ENCODE assay signal across 8 cellular contexts in the genomic region with DNA sequence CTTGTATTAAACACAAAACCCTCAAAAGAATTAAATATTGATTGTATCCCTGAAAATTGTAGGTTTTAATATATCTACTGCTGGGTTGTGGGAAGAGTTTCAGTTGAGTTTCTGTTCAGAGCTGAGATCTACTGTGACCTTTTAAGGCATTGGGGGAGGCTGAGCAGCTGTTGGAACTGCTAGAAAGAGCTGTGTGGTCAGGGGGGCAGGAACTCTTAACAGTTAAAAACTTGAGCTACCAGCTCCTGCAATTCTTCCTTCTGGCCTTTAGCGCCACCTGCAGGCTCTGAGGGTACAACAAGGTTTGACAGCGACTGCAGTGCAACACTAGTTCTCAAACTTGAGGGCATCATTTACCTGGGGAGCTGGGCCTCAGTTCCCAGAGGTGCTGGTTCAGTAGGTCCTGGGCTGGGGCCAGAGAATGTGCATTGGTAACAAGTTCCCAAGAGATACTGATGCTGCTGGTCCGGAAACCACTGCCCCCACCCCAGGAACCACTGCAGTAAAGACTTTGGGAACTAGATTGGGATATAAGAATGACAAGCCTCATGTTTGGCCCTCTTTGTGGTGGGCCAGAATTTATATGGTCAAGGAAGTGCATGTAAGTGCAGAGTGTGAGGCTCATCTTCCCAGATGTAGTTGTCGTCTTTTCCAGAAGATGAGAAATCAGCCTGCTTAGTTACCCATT. TPM values are rescaled to one million over a fixed set of nuclear protein-coding genes. Genes with fewer than 3 reads are reported as not detected.
DNase-seq lines count a peak whose midpoint lies in the region; ATAC-seq and TF ChIP-seq lines count a peak whose summit lies in the region.

No MANE protein-coding gene starts in this region.

- H3K27ac ChIP-seq in VCaP: no peak overlapping the region
- H3K27ac ChIP-seq in mammary epithelial cell (ENCODE audit: insufficient read depth, low read depth, low read length): no peak overlapping the region

- peak; percentile 87 for TF ChIP-seq CTCF in VCaP (conservative IDR thresholded peaks at IDR 0.05)
- TF ChIP-seq CTCF in mammary epithelial cell (conservative IDR thresholded peaks at IDR 0.05 in 1 of 2, IDR thresholded peaks at IDR 0.05 in 1 of 2; ENCODE audit: extremely low read depth in 1 of 2, insufficient read depth in 1 of 2, low read depth in 1 of 2, low read length in 2 of 2): peak; percentile 86 to 93

- ATAC-seq in GM18868 (IDR thresholded peaks at IDR 0.05; ENCODE audit: unreplicated experiment) (peak; percentile 44), HG03108 (IDR thresholded peaks at IDR 0.05; ENCODE audit: unreplicated experiment) (peak; percentile 37)

- in situ Hi-C loops in mammary epithelial cell (cut with MboI; ENCODE audit: low sequenced_read_pairs in 2 of 2): loop anchor here in 1 of 2 donors (25.0 kb wide), 1 partner anchor 925 kb away; a partner anchor contains a TSS

- DNase-seq in AG08395 (ENCODE audit: low spot score): peak; percentile 78
- DNase-seq in NCI-H2196 (lab: John Stamatoyannopoulos, UW; ENCODE audit: unreplicated experiment): peak; percentile 87
- peak; percentile 65 for DNase-seq in mammary epithelial cell
- peak; percentile 95 for DNase-seq in inferior parietal cortex (ENCODE audit: extremely low spot score)
- DNase-seq in stimulated activated CD4-positive, alpha-beta T cell treated with anti-CD3 and anti-CD28 coated beads, Interleukin-15, amount 100 ng/mL, for 24 hours: peak; percentile 95

- dilution Hi-C loops in mammary epithelial cell (cut with HindIII; ENCODE audit: low sequenced_read_pairs): no loop called here

- no peaks in the 10 kb centered on the region for H4K20me1 ChIP-seq in mammary epithelial cell (ENCODE audit: insufficient read depth, low read length)

- H3K4me3 ChIP-seq in mammary epithelial cell (replicated peaks in 1 of 3; ENCODE audit: insufficient read depth in 1 of 3, low read depth in 2 of 3, low read length in 3 of 3): no peak overlapping the region

- H3K9ac ChIP-seq in mammary epithelial cell (ENCODE audit: insufficient read depth, low read length): no peak overlapping the region

- no peak overlapping the region for H3K4me2 ChIP-seq in mammary epithelial cell (ENCODE audit: insufficient read depth, low read depth, low read length)

- intact Hi-C loops in mammary epithelial cell (cut with micrococcal nuclease): loop anchor here (1.0 to 10.0 kb wide), 8 partner anchors 106 to 1245 kb away; no protein-coding TSS in a partner anchor

- H3K4me1 ChIP-seq in mammary epithelial cell (ENCODE audit: insufficient read depth, low read length): peaks cover 22% of the 10 kb centered on the region

- 39% methylated on average over 4 of the region's 4 CpGs for WGBS in mammary epithelial cell (ENCODE audit: low coverage, missing lambda C conversion rate)

- no peaks in the 10 kb centered on the region for H3K27me3 ChIP-seq in mammary epithelial cell (ENCODE audit: insufficient read depth, low read length)

- no peaks in the 10 kb centered on the region for H3K36me3 ChIP-seq in mammary epithelial cell (ENCODE audit: insufficient read depth, low read length)

- H3K9me3 ChIP-seq in mammary epithelial cell (replicated peaks; ENCODE audit: insufficient read depth, low read length): no peaks in the 10 kb centered on the region

- BruUV-seq in mammary epithelial cell (replicated peaks; lab: Mats Ljungman, UMichigan): no TSS peak

- H2AFZ ChIP-seq in mammary epithelial cell (ENCODE audit: low read depth, low read length): no peak overlapping the region

- CTCF ChIA-PET in mammary epithelial cell (lab: Charles Lee; ENCODE audit: low non-redundant PET): interaction anchor here (0.5 to 1.1 kb wide), 7 partner anchors 10 to 1304 kb away, joined by 3 to 5 read pairs (median 3); a partner anchor contains a TSS

- H3K79me2 ChIP-seq in mammary epithelial cell (ENCODE audit: insufficient read depth, low read length): peaks cover 59% of the 10 kb centered on the region

RNA-seq across cellular contexts. Expression of a gene that starts 2.5 kb away (rescaled TPM):
- total RNA-seq in mammary epithelial cell: 10 to 100 TPM; 19.2 to 20.8 TPM
- polyA plus RNA-seq in mammary epithelial cell: 16.2 TPM
- 16.0 TPM for polyA minus RNA-seq in mammary epithelial cell
